In the genomic region with DNA sequence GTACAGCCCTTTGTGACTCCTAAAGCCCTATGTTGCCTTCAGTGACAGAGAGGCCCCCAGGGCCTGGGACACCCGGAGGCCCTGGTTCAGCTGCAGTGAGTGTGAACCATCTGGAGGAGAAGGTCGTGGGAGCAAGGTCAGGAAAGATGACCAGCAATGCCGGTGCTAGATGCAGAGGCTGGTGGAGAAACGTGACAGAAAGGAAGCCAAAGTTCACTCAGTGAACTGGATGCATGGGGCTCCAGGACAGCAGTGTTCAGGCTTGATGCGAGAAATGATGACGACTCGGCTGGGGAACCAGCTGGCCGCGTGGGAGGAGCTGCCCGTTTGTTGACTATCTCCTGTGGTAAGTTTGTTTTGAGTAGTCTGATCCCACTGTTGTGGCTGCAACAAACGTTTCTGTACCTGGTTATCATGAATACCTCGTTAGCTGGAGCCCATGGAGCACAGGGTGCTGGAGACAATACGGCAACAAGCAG, we compare ENCODE assay signal across 3 cellular contexts.
TF ChIP-seq lines count a peak whose summit lies in the region.

No MANE protein-coding gene starts in this region.

TF ChIP-seq in IMR-90, 13 proteins besides CTCF, POLR2A, EP300 and RAD21:
- TF ChIP-seq, protein P1, sequence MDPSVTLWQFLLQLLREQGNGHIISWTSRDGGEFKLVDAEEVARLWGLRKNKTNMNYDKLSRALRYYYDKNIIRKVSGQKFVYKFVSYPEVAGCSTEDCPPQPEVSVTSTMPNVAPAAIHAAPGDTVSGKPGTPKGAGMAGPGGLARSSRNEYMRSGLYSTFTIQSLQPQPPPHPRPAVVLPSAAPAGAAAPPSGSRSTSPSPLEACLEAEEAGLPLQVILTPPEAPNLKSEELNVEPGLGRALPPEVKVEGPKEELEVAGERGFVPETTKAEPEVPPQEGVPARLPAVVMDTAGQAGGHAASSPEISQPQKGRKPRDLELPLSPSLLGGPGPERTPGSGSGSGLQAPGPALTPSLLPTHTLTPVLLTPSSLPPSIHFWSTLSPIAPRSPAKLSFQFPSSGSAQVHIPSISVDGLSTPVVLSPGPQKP (IDR thresholded peaks at IDR 0.05; ENCODE audit: borderline replicate concordance, low read depth, low read length), result no peak
- TF ChIP-seq MAFK (IDR thresholded peaks at IDR 0.05; ENCODE audit: low read depth, low read length), result no peak
- no peak for TF ChIP-seq RFX5 (IDR thresholded peaks at IDR 0.05; ENCODE audit: low read depth, low read length)
- no peak for TF ChIP-seq MXI1 (IDR thresholded peaks at IDR 0.05; ENCODE audit: borderline replicate concordance, low read depth, low read length)
- TF ChIP-seq SMC3 (IDR thresholded peaks at IDR 0.05; ENCODE audit: low read depth, low read length), result no peak
- TF ChIP-seq, protein P2, sequence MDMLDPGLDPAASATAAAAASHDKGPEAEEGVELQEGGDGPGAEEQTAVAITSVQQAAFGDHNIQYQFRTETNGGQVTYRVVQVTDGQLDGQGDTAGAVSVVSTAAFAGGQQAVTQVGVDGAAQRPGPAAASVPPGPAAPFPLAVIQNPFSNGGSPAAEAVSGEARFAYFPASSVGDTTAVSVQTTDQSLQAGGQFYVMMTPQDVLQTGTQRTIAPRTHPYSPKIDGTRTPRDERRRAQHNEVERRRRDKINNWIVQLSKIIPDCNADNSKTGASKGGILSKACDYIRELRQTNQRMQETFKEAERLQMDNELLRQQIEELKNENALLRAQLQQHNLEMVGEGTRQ (IDR thresholded peaks at IDR 0.05; ENCODE audit: low read depth, low read length), result no peak
- no peak for TF ChIP-seq BHLHE40 (IDR thresholded peaks at IDR 0.05; ENCODE audit: low read depth, low read length)
- TF ChIP-seq RCOR1 (IDR thresholded peaks at IDR 0.05; ENCODE audit: insufficient replicate concordance, low read length), result no peak
- TF ChIP-seq CHD1 (IDR thresholded peaks at IDR 0.05; ENCODE audit: low read depth, low read length), result no peak
- TF ChIP-seq NFE2L2 (IDR thresholded peaks at IDR 0.05; ENCODE audit: low read depth, low read length), result no peak
- TF ChIP-seq FOS (IDR thresholded peaks at IDR 0.05; ENCODE audit: low read depth, low read length), result no peak
- TF ChIP-seq MAZ (IDR thresholded peaks at IDR 0.05; ENCODE audit: borderline replicate concordance, low read depth, low read length), result no peak
- TF ChIP-seq CEBPB (IDR thresholded peaks at IDR 0.05; ENCODE audit: low read depth, low read length), result no peak
TF ChIP-seq in IMR-90: peak in this region for 0.

TF ChIP-seq in liver, 16 proteins besides CTCF, POLR2A, EP300 and RAD21 (continued from another document):
- TF ChIP-seq, protein P3, sequence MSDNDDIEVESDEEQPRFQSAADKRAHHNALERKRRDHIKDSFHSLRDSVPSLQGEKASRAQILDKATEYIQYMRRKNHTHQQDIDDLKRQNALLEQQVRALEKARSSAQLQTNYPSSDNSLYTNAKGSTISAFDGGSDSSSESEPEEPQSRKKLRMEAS (IDR thresholded peaks at IDR 0.05), result no peak
- TF ChIP-seq, protein P4, sequence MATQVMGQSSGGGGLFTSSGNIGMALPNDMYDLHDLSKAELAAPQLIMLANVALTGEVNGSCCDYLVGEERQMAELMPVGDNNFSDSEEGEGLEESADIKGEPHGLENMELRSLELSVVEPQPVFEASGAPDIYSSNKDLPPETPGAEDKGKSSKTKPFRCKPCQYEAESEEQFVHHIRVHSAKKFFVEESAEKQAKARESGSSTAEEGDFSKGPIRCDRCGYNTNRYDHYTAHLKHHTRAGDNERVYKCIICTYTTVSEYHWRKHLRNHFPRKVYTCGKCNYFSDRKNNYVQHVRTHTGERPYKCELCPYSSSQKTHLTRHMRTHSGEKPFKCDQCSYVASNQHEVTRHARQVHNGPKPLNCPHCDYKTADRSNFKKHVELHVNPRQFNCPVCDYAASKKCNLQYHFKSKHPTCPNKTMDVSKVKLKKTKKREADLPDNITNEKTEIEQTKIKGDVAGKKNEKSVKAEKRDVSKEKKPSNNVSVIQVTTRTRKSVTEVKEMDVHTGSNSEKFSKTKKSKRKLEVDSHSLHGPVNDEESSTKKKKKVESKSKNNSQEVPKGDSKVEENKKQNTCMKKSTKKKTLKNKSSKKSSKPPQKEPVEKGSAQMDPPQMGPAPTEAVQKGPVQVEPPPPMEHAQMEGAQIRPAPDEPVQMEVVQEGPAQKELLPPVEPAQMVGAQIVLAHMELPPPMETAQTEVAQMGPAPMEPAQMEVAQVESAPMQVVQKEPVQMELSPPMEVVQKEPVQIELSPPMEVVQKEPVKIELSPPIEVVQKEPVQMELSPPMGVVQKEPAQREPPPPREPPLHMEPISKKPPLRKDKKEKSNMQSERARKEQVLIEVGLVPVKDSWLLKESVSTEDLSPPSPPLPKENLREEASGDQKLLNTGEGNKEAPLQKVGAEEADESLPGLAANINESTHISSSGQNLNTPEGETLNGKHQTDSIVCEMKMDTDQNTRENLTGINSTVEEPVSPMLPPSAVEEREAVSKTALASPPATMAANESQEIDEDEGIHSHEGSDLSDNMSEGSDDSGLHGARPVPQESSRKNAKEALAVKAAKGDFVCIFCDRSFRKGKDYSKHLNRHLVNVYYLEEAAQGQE (IDR thresholded peaks at IDR 0.05), result no peak
- peak; percentile 73 for TF ChIP-seq NR2F2 (IDR thresholded peaks at IDR 0.05)
- peak; percentile 71 for TF ChIP-seq SP1 (IDR thresholded peaks at IDR 0.05)
- peak; percentile 16 to 31 for TF ChIP-seq HNF4A (conservative IDR thresholded peaks at IDR 0.05)
- peak; percentile 47 to 72 for TF ChIP-seq RXRA (IDR thresholded peaks at IDR 0.05)

TF ChIP-seq in SK-N-SH, 30 proteins besides CTCF, POLR2A, EP300 and RAD21 (continued from another document):
- TF ChIP-seq, protein P5, sequence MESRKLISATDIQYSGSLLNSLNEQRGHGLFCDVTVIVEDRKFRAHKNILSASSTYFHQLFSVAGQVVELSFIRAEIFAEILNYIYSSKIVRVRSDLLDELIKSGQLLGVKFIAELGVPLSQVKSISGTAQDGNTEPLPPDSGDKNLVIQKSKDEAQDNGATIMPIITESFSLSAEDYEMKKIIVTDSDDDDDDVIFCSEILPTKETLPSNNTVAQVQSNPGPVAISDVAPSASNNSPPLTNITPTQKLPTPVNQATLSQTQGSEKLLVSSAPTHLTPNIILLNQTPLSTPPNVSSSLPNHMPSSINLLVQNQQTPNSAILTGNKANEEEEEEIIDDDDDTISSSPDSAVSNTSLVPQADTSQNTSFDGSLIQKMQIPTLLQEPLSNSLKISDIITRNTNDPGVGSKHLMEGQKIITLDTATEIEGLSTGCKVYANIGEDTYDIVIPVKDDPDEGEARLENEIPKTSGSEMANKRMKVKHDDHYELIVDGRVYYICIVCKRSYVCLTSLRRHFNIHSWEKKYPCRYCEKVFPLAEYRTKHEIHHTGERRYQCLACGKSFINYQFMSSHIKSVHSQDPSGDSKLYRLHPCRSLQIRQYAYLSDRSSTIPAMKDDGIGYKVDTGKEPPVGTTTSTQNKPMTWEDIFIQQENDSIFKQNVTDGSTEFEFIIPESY (IDR thresholded peaks at IDR 0.05; ENCODE audit: borderline replicate concordance, low read depth), result no peak
- no peak for TF ChIP-seq TAF1 (IDR thresholded peaks at IDR 0.05; ENCODE audit: borderline replicate concordance, low read depth, low read length)
- no peak for TF ChIP-seq RXRA (IDR thresholded peaks at IDR 0.05; ENCODE audit: borderline replicate concordance, low read depth)
- TF ChIP-seq FOSL2 (IDR thresholded peaks at IDR 0.05; ENCODE audit: borderline replicate concordance, low read depth), result no peak
- TF ChIP-seq RCOR1 (IDR thresholded peaks at IDR 0.05; ENCODE audit: low read length), result no peak
- TF ChIP-seq, protein P3 (IDR thresholded peaks at IDR 0.05; ENCODE audit: low read depth), result no peak
- no peak for TF ChIP-seq GATA2 (CRISPR knock-in tag; IDR thresholded peaks at IDR 0.05)
- TF ChIP-seq, protein P4 (IDR thresholded peaks at IDR 0.05; ENCODE audit: low read depth, low read length), result no peak
- TF ChIP-seq JUND (IDR thresholded peaks at IDR 0.05), result no peak
- TF ChIP-seq, protein P6, sequence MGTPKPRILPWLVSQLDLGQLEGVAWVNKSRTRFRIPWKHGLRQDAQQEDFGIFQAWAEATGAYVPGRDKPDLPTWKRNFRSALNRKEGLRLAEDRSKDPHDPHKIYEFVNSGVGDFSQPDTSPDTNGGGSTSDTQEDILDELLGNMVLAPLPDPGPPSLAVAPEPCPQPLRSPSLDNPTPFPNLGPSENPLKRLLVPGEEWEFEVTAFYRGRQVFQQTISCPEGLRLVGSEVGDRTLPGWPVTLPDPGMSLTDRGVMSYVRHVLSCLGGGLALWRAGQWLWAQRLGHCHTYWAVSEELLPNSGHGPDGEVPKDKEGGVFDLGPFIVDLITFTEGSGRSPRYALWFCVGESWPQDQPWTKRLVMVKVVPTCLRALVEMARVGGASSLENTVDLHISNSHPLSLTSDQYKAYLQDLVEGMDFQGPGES (IDR thresholded peaks at IDR 0.05; ENCODE audit: low read depth, low read length), result no peak
- TF ChIP-seq FOXM1 (IDR thresholded peaks at IDR 0.05; ENCODE audit: low read depth), result no peak
TF ChIP-seq in SK-N-SH: peak in this region for 0.
